Comparison of ENCODE assay signal across 8 cellular contexts in genomic region chr4:153152453-153153338, GRCh38. TPM values are rescaled to one million over a fixed set of nuclear protein-coding genes. Genes with fewer than 3 reads are reported as not detected.
DNase-seq lines count a peak whose midpoint lies in the region; ATAC-seq and TF ChIP-seq lines count a peak whose summit lies in the region.

No MANE protein-coding gene starts in this region.

- BruUV-seq in Panc1 (replicated peaks; lab: Mats Ljungman, UMichigan) = no TSS peak

- peaks cover 7% of the 10 kb centered on the region for H3K4me1 ChIP-seq in Panc1 (ENCODE audit: control insufficient read depth, insufficient read depth, low read length)

- peak overlapping the region; percentile 81 for H3K4me3 Mint-ChIP-seq in osteocyte (ENCODE audit: unreplicated experiment)
- H3K4me3 Mint-ChIP-seq in type B pancreatic cell = peak overlapping the region; percentile 92

- H3K4me3 ChIP-seq in Panc1 (ENCODE audit: low read depth in 2 of 2, low read length in 2 of 2) = peak overlapping the region; percentile 52 to 59

- H3K36me3 ChIP-seq in Panc1 (ENCODE audit: control insufficient read depth, insufficient read depth, low read length) = no peaks in the 10 kb centered on the region

- in situ Hi-C loops in Panc1 (cut with HindIII; ENCODE audit: low pct_unique_long_range_greater_than_20kb, low sequenced_read_pairs) = no loop called here

- POLR2A ChIA-PET in Panc1 (lab: Charles Lee) = interaction anchor here (0.6 kb wide), 1 partner anchor 179 kb away, joined by 24 read pairs; no protein-coding TSS in a partner anchor

- H3K9me3 Mint-ChIP-seq in osteocyte (ENCODE audit: unreplicated experiment) = no peaks in the 10 kb centered on the region
- H3K9me3 Mint-ChIP-seq in type B pancreatic cell = no peaks in the 10 kb centered on the region

- H3K27me3 Mint-ChIP-seq in osteocyte (ENCODE audit: unreplicated experiment) = peaks cover 6% of the 10 kb centered on the region
- peaks cover 13% of the 10 kb centered on the region for H3K27me3 Mint-ChIP-seq in type B pancreatic cell

- no peaks in the 10 kb centered on the region for H3K27me3 ChIP-seq in Panc1 (ENCODE audit: control insufficient read depth, insufficient read depth, low read length)

- CTCF ChIA-PET in Panc1 (lab: Charles Lee) = interaction anchor here (0.7 kb wide), 3 partner anchors 7 to 421 kb away, joined by 3 to 9 read pairs (median 4); no protein-coding TSS in a partner anchor

- TF ChIP-seq CTCF in Panc1 (IDR thresholded peaks at IDR 0.05) (no peak), osteocyte (IDR thresholded peaks at IDR 0.05) (no peak), type B pancreatic cell (conservative IDR thresholded peaks at IDR 0.05) (no peak)

- H3K36me3 Mint-ChIP-seq in osteocyte (ENCODE audit: unreplicated experiment) (no peaks in the 10 kb centered on the region), type B pancreatic cell (no peaks in the 10 kb centered on the region)

- DNase-seq in AG20443 (ENCODE audit: low spot score) (peak; percentile 30), HuH-7 (ENCODE audit: low spot score) (peak; percentile 34), Panc1 (ENCODE audit: low read depth, low spot score) (no peak), activated gamma-delta T cell treated with Interleukin-2 at 50 U/mL for 16 hours (peak; percentile 34), globus pallidus (ENCODE audit: low spot score) (peak; percentile 61), osteocyte (ENCODE audit: extremely low spot score, unreplicated experiment) (no peak), type B pancreatic cell (ENCODE audit: extremely low spot score, unreplicated experiment) (peak; percentile 75)

- H3K27ac Mint-ChIP-seq in osteocyte (ENCODE audit: unreplicated experiment) (peak overlapping the region; percentile 77), type B pancreatic cell (peak overlapping the region; percentile 99)

- peak overlapping the region; percentile 34 for H3K27ac ChIP-seq in Panc1 (ENCODE audit: low read length)

- intact Hi-C loops in Panc1 (cut with micrococcal nuclease; ENCODE audit: unreplicated experiment) = loop anchor here (5.0 kb wide), 1 partner anchor 55 kb away; no protein-coding TSS in a partner anchor

- ATAC-seq in GM19438 (IDR thresholded peaks at IDR 0.05; ENCODE audit: low read depth, unreplicated experiment) = peak; percentile 20
- ATAC-seq in Panc1 = peak; percentile 56

- peaks cover 41% of the 10 kb centered on the region for H3K4me1 Mint-ChIP-seq in osteocyte (ENCODE audit: unreplicated experiment)
- peaks cover 35% of the 10 kb centered on the region for H3K4me1 Mint-ChIP-seq in type B pancreatic cell (ENCODE audit: unreplicated experiment)

- no peaks in the 10 kb centered on the region for H3K9me3 ChIP-seq in Panc1 (ENCODE audit: control insufficient read depth, insufficient read depth, low read depth, low read length)

RNA-seq across cellular contexts. Expression of gene TRIM2, which starts 51.5 kb away (rescaled TPM):
- total RNA-seq in Panc1 (2021; ENCODE audit: unreplicated experiment) (18.9 TPM), osteocyte (34.0 and 36.0 TPM in 2 replicates), type B pancreatic cell (ENCODE audit: low replicate concordance) (83.1 and 105 TPM in 2 replicates)
- polyA plus RNA-seq in Panc1 (2012; ENCODE audit: insufficient read length) = 16.9 TPM

Comparison
In these comparisons a context has a peak if more than half of its experiments do, and no peak if none do; other contexts are left out.
1. DNase-seq: peak in AG20443 (single experiment), HuH-7 (single experiment), activated gamma-delta T cell treated with Interleukin-2 at 50 U/mL for 16 hours (single experiment), globus pallidus (single experiment) and type B pancreatic cell (single experiment); none in Panc1 (single experiment) and osteocyte (single experiment).